In the genomic region with DNA sequence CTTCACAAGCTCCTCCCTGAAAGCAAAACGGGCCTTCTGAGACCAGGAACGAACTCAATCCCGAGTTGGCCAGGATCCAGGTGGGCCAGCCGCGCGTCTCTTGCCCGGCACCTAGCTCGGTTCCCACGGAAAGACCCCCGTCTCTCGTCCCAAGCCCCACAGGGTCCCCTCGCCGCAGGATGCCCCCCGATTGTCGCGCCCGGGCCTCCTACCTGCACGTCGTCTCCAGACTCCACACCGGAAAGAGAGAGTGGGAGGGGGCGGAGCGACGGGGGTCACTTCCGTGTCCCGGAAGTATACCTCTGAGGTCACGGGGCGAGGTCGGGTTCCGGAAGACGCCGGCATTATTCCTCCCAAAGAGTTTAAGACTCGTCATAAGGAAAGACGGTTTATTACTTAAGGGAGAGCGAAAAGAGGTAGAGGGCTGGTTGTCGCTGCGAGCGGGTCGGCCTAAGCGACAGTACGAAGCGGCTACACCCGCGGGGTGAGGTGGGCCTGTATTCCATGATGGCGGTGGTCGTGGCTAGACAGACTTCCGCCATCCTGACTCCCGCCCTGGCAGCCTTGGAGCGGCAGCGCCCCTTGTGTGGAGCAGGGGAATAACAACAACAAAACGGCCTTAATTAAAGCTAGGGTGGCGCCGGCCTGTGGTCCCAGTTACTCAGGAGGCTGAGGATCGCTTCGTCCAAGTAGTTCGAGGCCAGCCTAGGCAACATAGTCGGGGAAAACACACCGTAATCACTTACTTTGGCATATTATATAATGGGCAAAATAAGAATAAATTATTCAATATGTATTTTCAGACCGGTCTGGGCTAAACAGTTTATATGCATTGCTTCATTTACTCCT, we compare ENCODE assay signal across 8 cellular contexts. TPM values are rescaled to one million over a fixed set of nuclear protein-coding genes. Genes with fewer than 3 reads are reported as not detected.
DNase-seq lines count a peak whose midpoint lies in the region; ATAC-seq and TF ChIP-seq lines count a peak whose summit lies in the region.

RPS14 (minus strand) TSS at position 249 of the 849 bp plus-strand sequence. CDS start 2,006 bp downstream, outside the sequence.

- H3K27me3 ChIP-seq in HAP-1 (ENCODE audit: low read depth), result no peaks in the 10 kb centered on the region
- no peaks in the 10 kb centered on the region for H3K27me3 ChIP-seq in MG63
- no peaks in the 10 kb centered on the region for H3K27me3 ChIP-seq in foreskin keratinocyte
- no peaks in the 10 kb centered on the region for H3K27me3 ChIP-seq in neuronal stem cell (ENCODE audit: control insufficient read depth in 3 of 3, insufficient read depth in 3 of 3, low read depth in 1 of 3, low read length in 3 of 3)

- WGBS in neuronal stem cell (ENCODE audit: extremely low coverage in 2 of 2, insufficient read length in 2 of 2, insufficient replicate concordance in 1 of 2), 2 donors, result no CpG with 5 or more reads among the region's 58 CpGs

- no peak within 1 kb of the TSS for H3K4ac ChIP-seq in neuronal stem cell (ENCODE audit: low read length)

- H4K91ac ChIP-seq in neuronal stem cell (ENCODE audit: low read depth, low read length, poor library complexity), result peak within 1 kb of the TSS; percentile 87

- H3K4me1 ChIP-seq in HAP-1 (no peaks in the 10 kb centered on the region), foreskin keratinocyte (peaks cover 9% of the 10 kb centered on the region), neuronal stem cell (ENCODE audit: control insufficient read depth in 2 of 2, insufficient read depth in 1 of 2, low read depth in 1 of 2, low read length in 2 of 2) (peaks cover 6 to 10% of the 10 kb centered on the region in 2 donors)

- peak; percentile 91 for ATAC-seq in foreskin keratinocyte

- H2BK12ac ChIP-seq in neuronal stem cell (ENCODE audit: low read length), result no peak within 1 kb of the TSS

- H4K8ac ChIP-seq in neuronal stem cell (ENCODE audit: low read depth, low read length), result no peak within 1 kb of the TSS

- TF ChIP-seq CTCF in foreskin keratinocyte (conservative IDR thresholded peaks at IDR 0.05), result peak; percentile 97
- TF ChIP-seq CTCF in subcutaneous adipose tissue (IDR thresholded peaks at IDR 0.05; ENCODE audit: low read depth), result no peak

- H3K9ac ChIP-seq in neuronal stem cell (ENCODE audit: low read depth, low read length, poor library complexity), result peak within 1 kb of the TSS; percentile 85

- no peaks in the 10 kb centered on the region; the same call in 1 of the 2 replicates for H3K9me3 ChIP-seq in HAP-1
- H3K9me3 ChIP-seq in MG63, result peaks cover 7% of the 10 kb centered on the region
- peaks cover 1 to 3% of the 10 kb centered on the region in 2 donors for H3K9me3 ChIP-seq in neuronal stem cell (replicated peaks in 1 of 2; ENCODE audit: control insufficient read depth in 2 of 2, insufficient read depth in 1 of 2, low read depth in 1 of 2, low read length in 2 of 2)

- peak within 1 kb of the TSS; percentile 99 for H3K4me3 ChIP-seq in HAP-1
- peak within 1 kb of the TSS; percentile 91 for H3K4me3 ChIP-seq in MG63
- peak within 1 kb of the TSS; percentile 91 to 92 for H3K4me3 ChIP-seq in neuronal stem cell (ENCODE audit: low read length in 2 of 2)

- peak within 1 kb of the TSS; percentile 90 for H2AK5ac ChIP-seq in neuronal stem cell (ENCODE audit: low read depth, low read length)

- H2BK120ac ChIP-seq in neuronal stem cell (ENCODE audit: low read depth, low read length), result peak within 1 kb of the TSS; percentile 83

- no peak within 1 kb of the TSS for H3K14ac ChIP-seq in neuronal stem cell (ENCODE audit: low read length)

- peak; percentile 79 for DNase-seq in GF-D8 (lab: John Stamatoyannopoulos, UW)
- DNase-seq in HAP-1 (ENCODE audit: low spot score in 2 of 2), result peak; percentile 87 to 97
- DNase-seq in MG63, result peak; percentile 98
- peak; percentile 89 for DNase-seq in SHP77 treated with DMSO at 0.1 percent for 48 hours (lab: John Stamatoyannopoulos, UW)
- DNase-seq in activated gamma-delta T cell (lab: John Stamatoyannopoulos, UW), result peak; percentile 75
- DNase-seq in foreskin keratinocyte, result peak; percentile 92 to 96
- peak; percentile 85 for DNase-seq in neuronal stem cell (ENCODE audit: low spot score)

- peaks cover 47% of the 10 kb centered on the region for H3K36me3 ChIP-seq in HAP-1 (replicated peaks)
- H3K36me3 ChIP-seq in MG63, result peaks cover 50% of the 10 kb centered on the region
- H3K36me3 ChIP-seq in neuronal stem cell (replicated peaks in 1 of 2; ENCODE audit: control insufficient read depth in 2 of 2, insufficient read depth in 2 of 2, low read length in 2 of 2), result peaks cover 37 to 42% of the 10 kb centered on the region in 2 donors

- H2BK15ac ChIP-seq in neuronal stem cell (ENCODE audit: low read length), result no peak within 1 kb of the TSS

- peak within 1 kb of the TSS; percentile 97 for H2AFZ ChIP-seq in neuronal stem cell (ENCODE audit: low read length)

- H3K18ac ChIP-seq in neuronal stem cell (ENCODE audit: low read length), result peak within 1 kb of the TSS; percentile 100

- peak within 1 kb of the TSS; percentile 76 for H2BK5ac ChIP-seq in neuronal stem cell (ENCODE audit: low read length)

- peak within 1 kb of the TSS; percentile 99 for H3K27ac ChIP-seq in foreskin keratinocyte
- peak within 1 kb of the TSS; percentile 74 for H3K27ac ChIP-seq in neuronal stem cell (replicated peaks; ENCODE audit: low read length)

- peaks cover 9% of the 10 kb centered on the region for H3K79me1 ChIP-seq in neuronal stem cell (ENCODE audit: low read depth, low read length)

- H3K23ac ChIP-seq in neuronal stem cell (ENCODE audit: low read depth, low read length, poor library complexity), result peak within 1 kb of the TSS; percentile 90

- in situ Hi-C loops in HAP-1 (cut with MboI; ENCODE audit: low sequenced_read_pairs), result loop anchor here (10.0 to 25.0 kb wide), 3 partner anchors 213 to 638 kb away; partner anchors contain the start of genes IRGM, MYOZ3 and TNIP1

- H3K4me2 ChIP-seq in neuronal stem cell (ENCODE audit: insufficient read depth, low read length, poor library complexity, severe bottlenecking), result peak within 1 kb of the TSS; percentile 84

RNA-seq across cellular contexts. Expression of gene RPS14, which starts in this region (rescaled TPM):
- total RNA-seq in MG63 (2014; rRNA removed; shearing (Covaris generic); ENCODE audit: low replicate concordance), result 6,735 and 8,677 TPM in 2 replicates
- total RNA-seq in foreskin keratinocyte (2,193 and 2,437 TPM in 2 replicates), subcutaneous adipose tissue (1,000 to 10,000 TPM; 2,464 to 2,979 (median 2,566) TPM)
- polyA plus RNA-seq in foreskin keratinocyte, result 3,381 and 3,638 TPM in 2 replicates
- 5,106 TPM for polyA plus RNA-seq in neuronal stem cell (2013, experiment 1 of 2)
- polyA plus RNA-seq in neuronal stem cell (2013, experiment 2 of 2), result 5,095 TPM

Comparison
In these comparisons a context has a peak if more than half of its experiments do, and no peak if none do; other contexts are left out.
1. Peak in every context shown above with its lines: DNase-seq, ATAC-seq, H3K4me3 ChIP-seq and H3K27ac ChIP-seq.